In genomic region chr7:105006367-105007139, GRCh38 we compare ENCODE assay signal across 8 cellular contexts. TPM values are rescaled to one million over a fixed set of nuclear protein-coding genes. Genes with fewer than 3 reads are reported as not detected.
DNase-seq lines count a peak whose midpoint lies in the region; ATAC-seq and TF ChIP-seq lines count a peak whose summit lies in the region.

No MANE protein-coding gene starts in this region.

- H3K27me3 ChIP-seq in fibroblast of lung (ENCODE audit: control insufficient read depth, insufficient read depth, low read length) = no peaks in the 10 kb centered on the region

- H3K27ac ChIP-seq in fibroblast of lung (ENCODE audit: insufficient read depth, low read length) = peak overlapping the region; percentile 9

- no peaks in the 10 kb centered on the region for H3K27me3 Mint-ChIP-seq in activated CD4-positive, alpha-beta memory T cell treated with anti-CD3 and anti-CD28 coated beads for 36 hours
- no peaks in the 10 kb centered on the region for H3K27me3 Mint-ChIP-seq in activated CD4-positive, alpha-beta memory T cell treated with anti-CD3 and anti-CD28 coated beads, Interleukin-2, amount 10 ng/mL, durations not matched to agents 7 days and 5 days
- no peaks in the 10 kb centered on the region for H3K27me3 Mint-ChIP-seq in stimulated activated memory B cell treated with anti-CD40 and anti-IgM and Interleukin-4, amounts not matched to agents 10 μg/mL and 1 μg/mL and 100 μg/mL, for 72 hours

- no peak for TF ChIP-seq CTCF in fibroblast of lung (conservative IDR thresholded peaks at IDR 0.05 in 1 of 2, IDR thresholded peaks at IDR 0.05 in 1 of 2; ENCODE audit: low read depth in 1 of 2, low read length in 2 of 2)

- no peak overlapping the region for H3K4me3 Mint-ChIP-seq in activated CD4-positive, alpha-beta memory T cell treated with anti-CD3 and anti-CD28 coated beads for 36 hours
- no peak overlapping the region for H3K4me3 Mint-ChIP-seq in activated CD4-positive, alpha-beta memory T cell treated with anti-CD3 and anti-CD28 coated beads, Interleukin-2, amount 10 ng/mL, durations not matched to agents 7 days and 5 days
- H3K4me3 Mint-ChIP-seq in stimulated activated memory B cell treated with anti-CD40 and anti-IgM and Interleukin-4, amounts not matched to agents 10 μg/mL and 1 μg/mL and 100 μg/mL, for 72 hours = no peak overlapping the region

- peak overlapping the region; percentile 12 for H3K27ac Mint-ChIP-seq in activated CD4-positive, alpha-beta memory T cell treated with anti-CD3 and anti-CD28 coated beads for 36 hours
- no peak overlapping the region for H3K27ac Mint-ChIP-seq in activated CD4-positive, alpha-beta memory T cell treated with anti-CD3 and anti-CD28 coated beads, Interleukin-2, amount 10 ng/mL, durations not matched to agents 7 days and 5 days
- peak overlapping the region; percentile 48 for H3K27ac Mint-ChIP-seq in stimulated activated memory B cell treated with anti-CD40 and anti-IgM and Interleukin-4, amounts not matched to agents 10 μg/mL and 1 μg/mL and 100 μg/mL, for 72 hours

- peaks cover 3% of the 10 kb centered on the region for H3K4me1 ChIP-seq in fibroblast of lung (ENCODE audit: control insufficient read depth, extremely low read depth, insufficient read depth, low read length)

- peaks cover 70% of the 10 kb centered on the region for H3K4me1 Mint-ChIP-seq in activated CD4-positive, alpha-beta memory T cell treated with anti-CD3 and anti-CD28 coated beads for 36 hours (ENCODE audit: low read depth)
- peaks cover 80% of the 10 kb centered on the region for H3K4me1 Mint-ChIP-seq in activated CD4-positive, alpha-beta memory T cell treated with anti-CD3 and anti-CD28 coated beads, Interleukin-2, amount 10 ng/mL, durations not matched to agents 7 days and 5 days
- H3K4me1 Mint-ChIP-seq in stimulated activated memory B cell treated with anti-CD40 and anti-IgM and Interleukin-4, amounts not matched to agents 10 μg/mL and 1 μg/mL and 100 μg/mL, for 72 hours = peaks cover 81% of the 10 kb centered on the region

- no peak for ATAC-seq in stimulated activated memory B cell treated with anti-CD40 and anti-IgM and Interleukin-4, amounts not matched to agents 10 μg/mL and 1 μg/mL and 100 μg/mL, for 72 hours
- no peak for ATAC-seq in HG02884 (IDR thresholded peaks at IDR 0.05; ENCODE audit: unreplicated experiment)

- H4K20me1 ChIP-seq in fibroblast of lung (ENCODE audit: control insufficient read depth, extremely low read depth, insufficient read depth, low read length) = peaks cover 6% of the 10 kb centered on the region

- H3K9me3 ChIP-seq in fibroblast of lung (ENCODE audit: control insufficient read depth, insufficient read depth, low read depth, low read length) = no peaks in the 10 kb centered on the region

- POLR2A ChIA-PET in activated CD4-positive, alpha-beta memory T cell treated with anti-CD3 and anti-CD28 coated beads for 36 hours (lab: Charles Lee) = interaction anchor here (1.4 to 14.2 kb wide), 4 partner anchors 10 to 66 kb away, joined by 3 to 202 read pairs (median 11); no protein-coding TSS in a partner anchor
- POLR2A ChIA-PET in activated CD4-positive, alpha-beta memory T cell treated with anti-CD3 and anti-CD28 coated beads, Interleukin-2, amount 10 ng/mL, durations not matched to agents 7 days and 5 days (lab: Charles Lee) = interaction anchor here (6.1 to 19.3 kb wide), 3 partner anchors 10 to 62 kb away, joined by 50 to 822 read pairs (median 364); no protein-coding TSS in a partner anchor

- no peak for DNase-seq in activated CD4-positive, alpha-beta memory T cell treated with anti-CD3 and anti-CD28 coated beads for 36 hours
- no peak for DNase-seq in activated CD4-positive, alpha-beta memory T cell treated with anti-CD3 and anti-CD28 coated beads, Interleukin-2, amount 10 ng/mL, durations not matched to agents 7 days and 5 days
- DNase-seq in SW480 (ENCODE audit: low spot score) = peak; percentile 62
- DNase-seq in fibroblast of lung (ENCODE audit: low read depth in 2 of 2) = peak in 1 of 2 donors; percentile 34
- DNase-seq in DMS153 treated with DMSO at 0.1 percent for 48 hours (lab: John Stamatoyannopoulos, UW; ENCODE audit: unreplicated experiment) = no peak
- DNase-seq in NCI-H146 (lab: John Stamatoyannopoulos, UW) = no peak

- intact Hi-C loops in activated CD4-positive, alpha-beta memory T cell treated with anti-CD3 and anti-CD28 coated beads for 36 hours (cut with micrococcal nuclease) = no loop called here

- H3K4me3 ChIP-seq in fibroblast of lung (replicated peaks in 1 of 4; ENCODE audit: control extremely low read depth in 1 of 4, insufficient read depth in 1 of 4, low read depth in 3 of 4, low read length in 4 of 4) = no peak overlapping the region

- H2AFZ ChIP-seq in fibroblast of lung (ENCODE audit: low read length) = no peak overlapping the region

- peaks cover 80% of the 10 kb centered on the region for H3K79me2 ChIP-seq in fibroblast of lung (ENCODE audit: control insufficient read depth, insufficient read depth, low read length)

- no peaks in the 10 kb centered on the region for H3K9me3 Mint-ChIP-seq in activated CD4-positive, alpha-beta memory T cell treated with anti-CD3 and anti-CD28 coated beads for 36 hours
- no peaks in the 10 kb centered on the region for H3K9me3 Mint-ChIP-seq in activated CD4-positive, alpha-beta memory T cell treated with anti-CD3 and anti-CD28 coated beads, Interleukin-2, amount 10 ng/mL, durations not matched to agents 7 days and 5 days
- no peaks in the 10 kb centered on the region for H3K9me3 Mint-ChIP-seq in stimulated activated memory B cell treated with anti-CD40 and anti-IgM and Interleukin-4, amounts not matched to agents 10 μg/mL and 1 μg/mL and 100 μg/mL, for 72 hours

- peak overlapping the region; percentile 4 for H3K4me2 ChIP-seq in fibroblast of lung (ENCODE audit: extremely low read depth, insufficient read depth, low read length)

- peaks cover 4% of the 10 kb centered on the region for H3K36me3 ChIP-seq in fibroblast of lung (ENCODE audit: control insufficient read depth, insufficient read depth, low read length)

- H3K36me3 Mint-ChIP-seq in activated CD4-positive, alpha-beta memory T cell treated with anti-CD3 and anti-CD28 coated beads for 36 hours = peaks cover 42% of the 10 kb centered on the region
- H3K36me3 Mint-ChIP-seq in activated CD4-positive, alpha-beta memory T cell treated with anti-CD3 and anti-CD28 coated beads, Interleukin-2, amount 10 ng/mL, durations not matched to agents 7 days and 5 days (ENCODE audit: low read depth) = peaks cover 60% of the 10 kb centered on the region
- peaks cover 42% of the 10 kb centered on the region for H3K36me3 Mint-ChIP-seq in stimulated activated memory B cell treated with anti-CD40 and anti-IgM and Interleukin-4, amounts not matched to agents 10 μg/mL and 1 μg/mL and 100 μg/mL, for 72 hours

- no peak overlapping the region for H3K9ac ChIP-seq in fibroblast of lung (ENCODE audit: insufficient read depth, low read length)

- CTCF ChIA-PET in activated CD4-positive, alpha-beta memory T cell treated with anti-CD3 and anti-CD28 coated beads for 36 hours (lab: Charles Lee) = interaction anchor here (0.5 to 6.9 kb wide), 5 partner anchors 17 to 525 kb away, joined by 3 to 80 read pairs (median 3); partner anchors contain the start of gene RINT1
- CTCF ChIA-PET in activated CD4-positive, alpha-beta memory T cell treated with anti-CD3 and anti-CD28 coated beads, Interleukin-2, amount 10 ng/mL, durations not matched to agents 7 days and 5 days (lab: Charles Lee) = interaction anchor here (0.7 to 7.6 kb wide), 5 partner anchors 8 to 1096 kb away, joined by 3 to 66 read pairs (median 3); no protein-coding TSS in a partner anchor

RNA-seq across cellular contexts. Expression of gene KMT2E, which starts 7.5 kb away (rescaled TPM):
- total RNA-seq in activated CD4-positive, alpha-beta memory T cell treated with anti-CD3 and anti-CD28 coated beads for 36 hours = 10 to 100 TPM; 92.1 to 98.6 TPM
- total RNA-seq in activated CD4-positive, alpha-beta memory T cell treated with anti-CD3 and anti-CD28 coated beads, Interleukin-2, amount 10 ng/mL, durations not matched to agents 7 days and 5 days = 100 to 1,000 TPM; 122 to 128 TPM
- total RNA-seq in fibroblast of lung = 80.9 and 95.0 TPM in 2 replicates
- polyA plus RNA-seq in fibroblast of lung = 6.7 and 7.5 TPM in 2 replicates
- 27.7 and 40.7 TPM in 2 replicates for polyA plus RNA-seq in fibroblast of lung (2012)
- 49.3 and 55.3 TPM in 2 replicates for polyA minus RNA-seq in fibroblast of lung (ENCODE audit: low replicate concordance)
